ENCODE assay signal across 21 cellular contexts in the genomic region with DNA sequence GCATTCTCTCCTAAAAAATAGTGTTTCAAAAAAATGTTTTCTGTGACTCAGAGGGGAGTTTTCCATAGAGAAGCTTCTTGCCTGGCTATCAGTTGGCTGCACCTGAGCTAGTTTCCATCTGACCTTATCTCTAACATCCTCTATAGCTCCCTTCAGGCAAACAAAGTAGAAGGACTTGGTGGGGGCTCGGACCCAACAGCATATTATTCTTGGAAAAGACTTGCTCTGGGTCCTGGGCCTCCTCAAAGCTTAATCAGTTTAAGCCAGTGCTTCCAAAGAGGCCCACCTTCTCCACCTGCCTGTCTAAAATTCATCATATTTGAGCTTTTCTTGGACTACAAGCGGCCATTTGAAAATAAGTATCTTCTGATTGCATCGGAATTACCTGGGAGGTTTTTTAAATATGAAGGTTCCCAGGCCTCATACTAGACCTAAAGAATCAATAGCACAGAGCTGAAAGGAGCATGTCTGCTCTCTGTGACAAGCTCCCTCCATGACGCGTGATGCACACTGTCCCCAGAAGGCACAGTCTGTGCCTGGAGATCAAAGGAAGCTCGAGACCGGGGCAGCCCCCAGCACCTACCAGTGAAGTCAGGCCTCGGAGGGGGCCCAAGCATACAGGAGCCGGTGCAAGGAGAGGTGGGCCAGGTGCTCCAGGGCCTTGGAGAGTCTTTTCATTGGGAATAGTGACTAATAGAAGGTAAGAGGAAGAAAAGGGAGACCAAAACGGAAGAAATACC.
"Had no signal": no experiment of that assay in that cellular context is flagged by ENCODE, and none has a peak within 500 bp of the region (broad histone marks: within the 10 kb centered on the region; RNA-seq: fewer than 3 reads in every experiment).

No MANE protein-coding gene starts in this region.

- H3K27ac ChIP-seq: adrenal gland, ascending aorta, brain microvascular endothelial cell, foreskin keratinocyte, hepatocyte, left lung, neural progenitor cell, stomach, suprapubic skin, tibial nerve had no signal

- H3K27me3 ChIP-seq: adrenal gland, ascending aorta, brain microvascular endothelial cell, foreskin keratinocyte, hepatocyte, left lung, neural progenitor cell, stomach, suprapubic skin, tibial nerve had no signal

- DNase-seq: activated CD4-positive, alpha-beta T cell treated with anti-CD3 and anti-CD28 coated beads, Interleukin-2, amount 50 U/mL, for 4 hours; activated gamma-delta T cell treated with Interleukin-2 at 50 U/mL for 16 hours; adrenal gland; brain microvascular endothelial cell; caudate nucleus; effector CD4-positive, alpha-beta T cell; foreskin keratinocyte; immature natural killer cell; kidney glomerular epithelial cell; left lung; naive thymus-derived CD4-positive, alpha-beta T cell; stomach; T-helper 9 cell had no signal

- H3K4me1 Mint-ChIP-seq: activated naive CD4-positive, alpha-beta T cell treated with anti-CD3 and anti-CD28 coated beads, Interleukin-2, amount 50 U/mL, for 24 hours; immature natural killer cell; neural progenitor cell had no signal

- ATAC-seq: foreskin keratinocyte; left lung; naive thymus-derived CD4-positive, alpha-beta T cell had no signal

- H3K4me3 Mint-ChIP-seq: activated naive CD4-positive, alpha-beta T cell treated with anti-CD3 and anti-CD28 coated beads, Interleukin-2, amount 50 U/mL, for 24 hours; activated T-helper 1 cell treated with anti-CD3 and anti-CD28 coated beads, Interleukin-12 subunit alpha, Interleukin-12 subunit beta, Interleukin-2, Interleukin-4 antibody, amounts not matched to agents 30 ng/mL and 10 ng/mL and 1 ng/mL, durations not matched to agents 14 hours and 24 hours and 36 hours; dendritic cell treated with granulocyte-macrophage colony-stimulating factor and Interleukin-4, amounts not matched to agents 40 ng/mL and 50 ng/mL, for 4 days; immature natural killer cell; naive thymus-derived CD4-positive, alpha-beta T cell; neural progenitor cell had no signal

- H3K4me3 ChIP-seq: adrenal gland, ascending aorta, hepatocyte, left lung, neural progenitor cell, stomach, suprapubic skin, tibial nerve had no signal

- H3K27me3 Mint-ChIP-seq: activated naive CD4-positive, alpha-beta T cell treated with anti-CD3 and anti-CD28 coated beads, Interleukin-2, amount 50 U/mL, for 24 hours; dendritic cell treated with granulocyte-macrophage colony-stimulating factor and Interleukin-4, amounts not matched to agents 40 ng/mL and 50 ng/mL, for 4 days had no signal

- H3K36me3 Mint-ChIP-seq: activated naive CD4-positive, alpha-beta T cell treated with anti-CD3 and anti-CD28 coated beads, Interleukin-2, amount 50 U/mL, for 24 hours; immature natural killer cell; naive thymus-derived CD4-positive, alpha-beta T cell; neural progenitor cell had no signal

- H3K36me3 ChIP-seq: adrenal gland, ascending aorta, brain microvascular endothelial cell, left lung, neural progenitor cell, stomach, suprapubic skin, tibial nerve had no signal

- H3K9me3 ChIP-seq: adrenal gland, ascending aorta, left lung, stomach, suprapubic skin, tibial nerve had no signal

- H3K9me3 Mint-ChIP-seq: activated naive CD4-positive, alpha-beta T cell treated with anti-CD3 and anti-CD28 coated beads, Interleukin-2, amount 50 U/mL, for 24 hours; activated T-helper 1 cell treated with anti-CD3 and anti-CD28 coated beads, Interleukin-12 subunit alpha, Interleukin-12 subunit beta, Interleukin-2, Interleukin-4 antibody, amounts not matched to agents 30 ng/mL and 10 ng/mL and 1 ng/mL, durations not matched to agents 14 hours and 24 hours and 36 hours; dendritic cell treated with granulocyte-macrophage colony-stimulating factor and Interleukin-4, amounts not matched to agents 40 ng/mL and 50 ng/mL, for 4 days; immature natural killer cell had no signal

- H3K4me1 ChIP-seq: adrenal gland, ascending aorta, left lung, neural progenitor cell, stomach, suprapubic skin, tibial nerve had no signal

- H3K27ac Mint-ChIP-seq: activated naive CD4-positive, alpha-beta T cell treated with anti-CD3 and anti-CD28 coated beads, Interleukin-2, amount 50 U/mL, for 24 hours; activated T-helper 1 cell treated with anti-CD3 and anti-CD28 coated beads, Interleukin-12 subunit alpha, Interleukin-12 subunit beta, Interleukin-2, Interleukin-4 antibody, amounts not matched to agents 30 ng/mL and 10 ng/mL and 1 ng/mL, durations not matched to agents 14 hours and 24 hours and 36 hours; dendritic cell treated with granulocyte-macrophage colony-stimulating factor and Interleukin-4, amounts not matched to agents 40 ng/mL and 50 ng/mL, for 4 days; immature natural killer cell; neural progenitor cell had no signal
